In the genomic region with DNA sequence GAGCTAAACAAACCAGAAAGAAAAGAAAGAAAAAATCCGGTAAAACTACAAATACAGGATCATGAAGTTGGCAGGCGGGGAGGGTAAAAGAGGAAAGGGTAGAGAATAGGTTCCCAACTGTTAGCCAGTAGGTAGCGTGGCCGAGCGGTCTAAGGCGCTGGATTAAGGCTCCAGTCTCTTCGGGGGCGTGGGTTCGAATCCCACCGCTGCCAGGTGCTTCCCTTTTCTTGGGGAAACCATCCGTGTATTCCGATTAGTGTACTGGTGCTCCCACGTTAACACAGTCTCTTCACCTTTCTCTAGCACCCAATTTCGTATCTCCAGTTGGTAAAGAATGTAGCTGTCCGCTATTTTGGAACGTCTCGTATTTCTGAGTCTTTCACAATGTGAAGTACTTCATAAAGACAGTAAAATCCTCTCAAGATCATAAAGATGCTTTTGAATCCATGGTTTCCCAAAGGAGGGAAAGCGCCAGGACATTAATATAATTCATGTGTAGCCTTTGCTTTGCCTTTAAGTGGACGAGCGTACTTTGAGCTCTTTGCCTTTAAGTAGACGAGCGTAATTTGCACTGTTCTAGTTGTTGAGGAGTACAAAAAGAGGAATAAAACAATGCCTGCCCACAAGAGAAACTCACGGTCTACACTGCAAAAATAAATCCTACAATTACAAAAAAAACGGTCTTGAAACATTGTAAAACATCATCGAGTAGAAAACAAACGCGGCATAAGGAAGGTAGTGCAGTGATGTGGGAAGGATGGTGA, we compare ENCODE assay signal across 8 cellular contexts. TPM values are rescaled to one million over a fixed set of nuclear protein-coding genes. Genes with fewer than 3 reads are reported as not detected.
DNase-seq lines count a peak whose midpoint lies in the region; ATAC-seq and TF ChIP-seq lines count a peak whose summit lies in the region.

No MANE protein-coding gene starts in this region.

- H3K27me3 ChIP-seq in adrenal gland (no peaks in the 10 kb centered on the region), upper lobe of left lung (no peaks in the 10 kb centered on the region)

- peak; percentile 15 for ATAC-seq in GM18498 (IDR thresholded peaks at IDR 0.05; ENCODE audit: unreplicated experiment)
- ATAC-seq in left cardiac atrium, result peak; percentile 72 to 84
- peak; percentile 68 to 76 for ATAC-seq in upper lobe of left lung (ENCODE audit: low FRiP score in 2 of 2)
- no peak for ATAC-seq in GM19328 (IDR thresholded peaks at IDR 0.05; ENCODE audit: unreplicated experiment)

- peaks cover 0 to 11% of the 10 kb centered on the region in 2 donors for H3K4me1 ChIP-seq in adrenal gland (replicated peaks in 1 of 2)
- peaks cover 0 to 24% (median 11%) of the 10 kb centered on the region in 4 donors for H3K4me1 ChIP-seq in upper lobe of left lung

- TF ChIP-seq EP300 in upper lobe of left lung (IDR thresholded peaks at IDR 0.05), result no peak

- H3K27ac ChIP-seq in adrenal gland (peak overlapping the region in 4 of 5 donors; percentile 26 to 85 (median 78)), upper lobe of left lung (peak overlapping the region; percentile 34 to 86 (median 67))

- WGBS in adrenal gland, 4 donors, result 8 to 12% (median 9%) methylated on average over 27 of the region's 27 CpGs
- WGBS in upper lobe of left lung, 2 donors, result 6 to 9% methylated on average over 27 of the region's 27 CpGs

- TF ChIP-seq CTCF in adrenal gland (IDR thresholded peaks at IDR 0.05), result no peak
- no peak for TF ChIP-seq CTCF in upper lobe of left lung (IDR thresholded peaks at IDR 0.05)

- H3K36me3 ChIP-seq in adrenal gland (replicated peaks in 1 of 2) (no peaks in the 10 kb centered on the region), upper lobe of left lung (no peaks in the 10 kb centered on the region)

- TF ChIP-seq POLR2A in adrenal gland (IDR thresholded peaks at IDR 0.05) (no peak), upper lobe of left lung (IDR thresholded peaks at IDR 0.05) (no peak)

- H3K9me3 ChIP-seq in adrenal gland (replicated peaks in 1 of 3) (no peaks in the 10 kb centered on the region), upper lobe of left lung (no peaks in the 10 kb centered on the region)

- intact Hi-C loops in adrenal gland (cut with DNase I), result loop anchor here in 1 of 2 donors (5.0 kb wide), 1 partner anchor 72 kb away; a partner anchor contains a TSS
- intact Hi-C loops in left cardiac atrium (cut with DNase I), result loop anchor here (5.0 kb wide), 3 partner anchors 72 to 283 kb away; a partner anchor contains a TSS
- intact Hi-C loops in posterior cingulate gyrus (cut with DNase I), result no loop called here

- peak; percentile 87 for DNase-seq in NCI-H1092 treated with DMSO at 0.1 percent for 48 hours (lab: John Stamatoyannopoulos, UW)
- peak; percentile 63 to 88 for DNase-seq in SW 1271 (lab: John Stamatoyannopoulos, UW)
- DNase-seq in adrenal gland, result peak; percentile 76 to 95 (median 83)
- peak; percentile 78 for DNase-seq in left cardiac atrium
- peak; percentile 64 to 97 (median 78) for DNase-seq in posterior cingulate gyrus
- peak in 1 of 2 donors; percentile 79 for DNase-seq in upper lobe of left lung

- H3K4me3 ChIP-seq in adrenal gland, result peak overlapping the region in 2 of 4 donors; percentile 57 to 77
- H3K4me3 ChIP-seq in upper lobe of left lung, result peak overlapping the region; percentile 86 to 94 (median 91)

RNA-seq across cellular contexts. Expression of a gene that starts 19.0 kb away (rescaled TPM):
- total RNA-seq in adrenal gland (not detected), left cardiac atrium (not detected), upper lobe of left lung (not detected)
- not detected for polyA plus RNA-seq in adrenal gland

RNA-seq across cellular contexts. Expression of a gene that starts 22.4 kb away (rescaled TPM):
- total RNA-seq in adrenal gland (not detected), left cardiac atrium (not detected), upper lobe of left lung (not detected)
- under 1 TPM in 1 of 3 donors, not detected in 2; 0.57 TPM for polyA plus RNA-seq in adrenal gland

RNA-seq across cellular contexts. Expression of a gene that starts 31.3 kb away (rescaled TPM):
- not detected for total RNA-seq in adrenal gland
- not detected for polyA plus RNA-seq in adrenal gland
- not detected for total RNA-seq in left cardiac atrium
- not detected for total RNA-seq in upper lobe of left lung

RNA-seq across cellular contexts. Expression of a gene that starts 49.3 kb away (rescaled TPM):
- not detected for total RNA-seq in adrenal gland
- polyA plus RNA-seq in adrenal gland, result not detected
- not detected for total RNA-seq in left cardiac atrium
- total RNA-seq in upper lobe of left lung, result not detected
